ENCODE assay signal across 8 cellular contexts in genomic region chr9:8856686-8857329, GRCh38.
DNase-seq lines count a peak whose midpoint lies in the region; ATAC-seq, FAIRE-seq and TF ChIP-seq lines count a peak whose summit lies in the region.

No MANE protein-coding gene starts in this region.

- no peaks in the 10 kb centered on the region for H4K20me1 ChIP-seq in H1 (replicated peaks in 1 of 2; ENCODE audit: control insufficient read depth in 1 of 2, insufficient read depth in 2 of 2, low read length in 2 of 2)

- CTCF ChIA-PET in H1 (lab: Charles Lee; ENCODE audit: partially characterized antibody): interaction anchor here (0.8 to 1.9 kb wide), 5 partner anchors 24 to 246 kb away, joined by 3 to 8 read pairs (median 4); no protein-coding TSS in a partner anchor

- 0 out of 2 replicates have a peak overlapping the region, but pooled peaks have one; percentile 29 for H2BK12ac ChIP-seq in H1 (ENCODE audit: low read depth, low read length)

- peak overlapping the region; percentile 39; the same call in 1 of the 2 replicates for H3K18ac ChIP-seq in H1 (ENCODE audit: extremely low read depth, low read length)

- H2BK20ac ChIP-seq in H1 (ENCODE audit: low read length): no peak overlapping the region

- H2BK120ac ChIP-seq in H1 (replicated peaks; ENCODE audit: low read depth, low read length): no peak overlapping the region

- no peak for TF ChIP-seq CTCF in H1 (IDR thresholded peaks at IDR 0.05; ENCODE audit: control extremely low read depth in 1 of 3, insufficient read depth in 1 of 3, low read depth in 1 of 3, low read length in 3 of 3)

- H4K91ac ChIP-seq in H1 (replicated peaks; ENCODE audit: insufficient read length, low read length): no peak overlapping the region

- peak overlapping the region; percentile 95 to 97 for H3K4me2 ChIP-seq in H1 (ENCODE audit: insufficient read depth in 1 of 2, low read depth in 2 of 2, low read length in 2 of 2)

- no peaks in the 10 kb centered on the region for H3K36me3 Mint-ChIP-seq in naive B cell

- H4K5ac ChIP-seq in H1 (ENCODE audit: insufficient read length, low read depth, low read length): no peak overlapping the region

- no peak for TF ChIP-seq POLR2A in H1 (IDR thresholded peaks at IDR 0.05; ENCODE audit: control extremely low read depth in 1 of 2, low read depth in 2 of 2, low read length in 2 of 2)

- H2BK15ac ChIP-seq in H1 (ENCODE audit: low read length): no peak overlapping the region

- no peak; a peak in 1 of 4 replicates for TF ChIP-seq RAD21 in H1 (IDR thresholded peaks at IDR 0.05 in 1 of 2, conservative IDR thresholded peaks at IDR 0.05 in 1 of 2; ENCODE audit: low read depth in 2 of 2, low read length in 2 of 2)

- H3K23ac ChIP-seq in H1 (ENCODE audit: insufficient read length): no peak overlapping the region

- peak; percentile 82 for FAIRE-seq in H1 (lab: Jason Lieb, UNC)

- H4K8ac ChIP-seq in H1 (ENCODE audit: extremely low read depth, insufficient read depth, low read length): no peak overlapping the region

- no peak overlapping the region for H3K56ac ChIP-seq in H1 (replicated peaks; ENCODE audit: insufficient read length, low read depth, low read length)

- no peak overlapping the region for H3K14ac ChIP-seq in H1 (ENCODE audit: insufficient read length)

- no peak overlapping the region for H3K4ac ChIP-seq in H1 (replicated peaks; ENCODE audit: insufficient read length, low read depth, low read length)

- H3K4me3 Mint-ChIP-seq in naive B cell: peak overlapping the region; percentile 66 to 85 (median 82)

- H3K4me1 Mint-ChIP-seq in naive B cell: peaks cover 16 to 22% (median 19%) of the 10 kb centered on the region in 3 donors

- ATAC-seq in naive B cell (ENCODE audit: low read depth in 2 of 2) (no peak), HG02870 (IDR thresholded peaks at IDR 0.05; ENCODE audit: unreplicated experiment) (no peak)

- DNase-seq in AG20443 (ENCODE audit: low spot score): peak; percentile 7
- DNase-seq in H1 (ENCODE audit: low read depth in 1 of 2, low spot score in 2 of 2): no peak
- no peak for DNase-seq in naive B cell
- no peak for DNase-seq in stimulated activated CD4-positive, alpha-beta T cell treated with anti-CD3 and anti-CD28 coated beads, Interleukin-2, amount 100 ng/mL, for 24 hours
- no peak for DNase-seq in occipital lobe (lab: John Stamatoyannopoulos, UW)
- DNase-seq in NCI-H774 (lab: John Stamatoyannopoulos, UW): no peak

- TF ChIP-seq EP300 in H1 (IDR thresholded peaks at IDR 0.05; ENCODE audit: borderline replicate concordance in 1 of 2, low read depth in 2 of 2, low read length in 2 of 2): no peak

- no peak overlapping the region for H3K27ac Mint-ChIP-seq in naive B cell

- 6% methylated on average over 9 of the region's 14 CpGs for WGBS in HUES64
- 5% methylated on average over 14 of the region's 14 CpGs; no CpG with 5 or more reads in 1 of the 2 experiments for WGBS in H1 (ENCODE audit: extremely low coverage in 1 of 2, insufficient coverage in 1 of 2, insufficient read length in 1 of 2, insufficient replicate concordance in 2 of 2, low coverage in 1 of 2, low lambda C conversion rate in 2 of 2, missing lambda C conversion rate in 1 of 2), 2 experiments

- peak overlapping the region; percentile 97 for H3K4me3 ChIP-seq in HUES64 (ENCODE audit: low read length)
- H3K4me3 ChIP-seq in H1 (ENCODE audit: extremely low read depth in 1 of 4, insufficient read depth in 2 of 4, low read depth in 3 of 4, low read length in 4 of 4): peak overlapping the region; percentile 89 to 99 (median 94)

- H3K27ac ChIP-seq in HUES64 (ENCODE audit: low read depth, low read length) (peak overlapping the region; percentile 34; the same call in 1 of the 2 replicates), H1 (ENCODE audit: low read depth, low read length) (no peak overlapping the region)

- H3K79me1 ChIP-seq in H1 (ENCODE audit: low read depth, low read length): no peaks in the 10 kb centered on the region

- H3K27me3 ChIP-seq in HUES64 (ENCODE audit: insufficient read depth, low read length) (peaks cover 14% of the 10 kb centered on the region), H1 (replicated peaks in 1 of 4; ENCODE audit: control insufficient read depth in 3 of 4, extremely low read depth in 1 of 4, insufficient read depth in 3 of 4, low read length in 3 of 4) (no peaks in the 10 kb centered on the region; a peak in 3 of 7 replicates)

- peaks cover 32 to 47% (median 47%) of the 10 kb centered on the region in 3 donors for H3K27me3 Mint-ChIP-seq in naive B cell

- H3K4me1 ChIP-seq in HUES64 (ENCODE audit: insufficient read depth, low read length): peaks cover 50% of the 10 kb centered on the region
- H3K4me1 ChIP-seq in H1 (replicated peaks in 1 of 4; ENCODE audit: control insufficient read depth in 3 of 4, insufficient read depth in 4 of 4, low read length in 3 of 4): peaks cover 2 to 18% (median 8%) of the 10 kb centered on the region in 4 experiments; a peak in 5 of 7 replicates

- peaks cover 0 to 27% of the 10 kb centered on the region in 2 experiments; a peak in 2 of 4 replicates for H3K79me2 ChIP-seq in H1 (ENCODE audit: control insufficient read depth in 1 of 2, insufficient read depth in 2 of 2, low read length in 2 of 2)

- no peaks in the 10 kb centered on the region for H3K9me3 ChIP-seq in HUES64 (ENCODE audit: insufficient read depth, low read depth, low read length)
- H3K9me3 ChIP-seq in H1 (ENCODE audit: insufficient read depth in 2 of 2, low read depth in 1 of 2, low read length in 1 of 2): no peaks in the 10 kb centered on the region

- H3K23me2 ChIP-seq in H1 (ENCODE audit: low read depth, low read length): peaks cover 5% of the 10 kb centered on the region; the same call in 1 of the 2 replicates

- H2BK5ac ChIP-seq in H1 (ENCODE audit: low read depth, low read length): no peak overlapping the region

- H2AK5ac ChIP-seq in H1 (ENCODE audit: low read depth, low read length): no peak overlapping the region

- H3K36me3 ChIP-seq in HUES64 (ENCODE audit: insufficient read depth, low read length) (no peaks in the 10 kb centered on the region), H1 (ENCODE audit: control insufficient read depth in 2 of 4, insufficient read depth in 4 of 4, low read length in 3 of 4) (no peaks in the 10 kb centered on the region; a peak in 1 of 8 replicates)

- H3K9me3 Mint-ChIP-seq in naive B cell: no peaks in the 10 kb centered on the region

- POLR2A ChIA-PET in H1 (lab: Charles Lee; ENCODE audit: partially characterized antibody): interaction anchor here (0.7 kb wide), 1 partner anchor 12 kb away, joined by 3 read pairs; no protein-coding TSS in a partner anchor

- H3K9ac ChIP-seq in HUES64 (ENCODE audit: low read depth, low read length): peak overlapping the region; percentile 87
- H3K9ac ChIP-seq in H1 (replicated peaks in 1 of 4; ENCODE audit: extremely low read depth in 1 of 4, low read depth in 3 of 4, low read length in 3 of 4): peak overlapping the region in 3 of 4 experiments; percentile 56 to 85 (median 71); a peak in 6 of 7 replicates

- H2AFZ ChIP-seq in H1 (ENCODE audit: low read length): peak overlapping the region; percentile 82
